Comparison of ENCODE assay signal across 1 cellular context in the genomic region with DNA sequence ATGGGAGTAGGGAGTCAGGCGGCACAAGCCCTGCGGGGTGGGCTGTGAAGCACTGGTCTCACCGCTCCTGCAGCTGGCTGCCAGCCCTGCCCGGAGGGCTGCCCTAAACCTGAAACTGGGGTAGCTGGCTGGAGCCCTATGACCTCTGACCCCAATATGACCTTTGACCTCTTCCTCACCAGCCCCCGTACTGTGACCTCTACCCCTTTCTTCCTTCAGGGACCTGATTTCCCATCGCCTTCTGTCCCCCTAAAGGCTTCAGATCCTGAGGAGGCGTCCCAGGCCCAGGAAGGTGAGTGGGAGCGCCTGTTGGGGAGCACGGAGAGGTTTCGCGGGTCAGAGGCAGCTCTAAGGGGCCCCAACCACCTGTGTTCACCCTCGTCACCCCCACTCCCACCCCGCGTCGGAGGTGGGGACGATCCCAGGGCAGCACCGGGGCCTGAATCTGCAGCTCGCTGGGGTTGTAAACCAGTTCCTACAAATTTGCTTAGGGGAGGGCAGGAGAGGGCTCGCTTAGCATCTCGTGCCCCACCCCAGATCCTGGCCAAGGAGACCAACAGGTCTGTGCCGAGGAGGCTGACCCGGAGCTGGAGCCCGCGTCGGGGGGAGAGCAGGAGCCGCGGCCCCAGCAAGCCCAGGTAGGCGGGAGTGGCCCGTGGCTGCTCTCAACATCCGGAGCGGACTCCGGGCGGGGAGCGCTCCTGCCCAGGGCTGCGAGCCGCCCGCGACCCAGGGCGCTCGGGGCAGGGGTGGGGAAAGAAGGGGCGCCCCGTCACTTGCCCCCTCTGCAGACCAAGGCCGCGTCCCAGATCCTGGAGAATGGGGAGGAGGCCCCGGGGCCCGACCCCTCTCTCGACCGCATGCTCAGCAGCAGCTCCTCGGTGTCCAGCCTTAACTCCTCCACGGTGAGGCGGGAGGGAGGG.
TF ChIP-seq lines count a peak whose summit lies in the region.

No MANE protein-coding gene starts in this region.

TF ChIP-seq in WTC11, 78 proteins besides CTCF, POLR2A, EP300 and RAD21 (continued from another document and continues in another):
- TF ChIP-seq, protein P1, sequence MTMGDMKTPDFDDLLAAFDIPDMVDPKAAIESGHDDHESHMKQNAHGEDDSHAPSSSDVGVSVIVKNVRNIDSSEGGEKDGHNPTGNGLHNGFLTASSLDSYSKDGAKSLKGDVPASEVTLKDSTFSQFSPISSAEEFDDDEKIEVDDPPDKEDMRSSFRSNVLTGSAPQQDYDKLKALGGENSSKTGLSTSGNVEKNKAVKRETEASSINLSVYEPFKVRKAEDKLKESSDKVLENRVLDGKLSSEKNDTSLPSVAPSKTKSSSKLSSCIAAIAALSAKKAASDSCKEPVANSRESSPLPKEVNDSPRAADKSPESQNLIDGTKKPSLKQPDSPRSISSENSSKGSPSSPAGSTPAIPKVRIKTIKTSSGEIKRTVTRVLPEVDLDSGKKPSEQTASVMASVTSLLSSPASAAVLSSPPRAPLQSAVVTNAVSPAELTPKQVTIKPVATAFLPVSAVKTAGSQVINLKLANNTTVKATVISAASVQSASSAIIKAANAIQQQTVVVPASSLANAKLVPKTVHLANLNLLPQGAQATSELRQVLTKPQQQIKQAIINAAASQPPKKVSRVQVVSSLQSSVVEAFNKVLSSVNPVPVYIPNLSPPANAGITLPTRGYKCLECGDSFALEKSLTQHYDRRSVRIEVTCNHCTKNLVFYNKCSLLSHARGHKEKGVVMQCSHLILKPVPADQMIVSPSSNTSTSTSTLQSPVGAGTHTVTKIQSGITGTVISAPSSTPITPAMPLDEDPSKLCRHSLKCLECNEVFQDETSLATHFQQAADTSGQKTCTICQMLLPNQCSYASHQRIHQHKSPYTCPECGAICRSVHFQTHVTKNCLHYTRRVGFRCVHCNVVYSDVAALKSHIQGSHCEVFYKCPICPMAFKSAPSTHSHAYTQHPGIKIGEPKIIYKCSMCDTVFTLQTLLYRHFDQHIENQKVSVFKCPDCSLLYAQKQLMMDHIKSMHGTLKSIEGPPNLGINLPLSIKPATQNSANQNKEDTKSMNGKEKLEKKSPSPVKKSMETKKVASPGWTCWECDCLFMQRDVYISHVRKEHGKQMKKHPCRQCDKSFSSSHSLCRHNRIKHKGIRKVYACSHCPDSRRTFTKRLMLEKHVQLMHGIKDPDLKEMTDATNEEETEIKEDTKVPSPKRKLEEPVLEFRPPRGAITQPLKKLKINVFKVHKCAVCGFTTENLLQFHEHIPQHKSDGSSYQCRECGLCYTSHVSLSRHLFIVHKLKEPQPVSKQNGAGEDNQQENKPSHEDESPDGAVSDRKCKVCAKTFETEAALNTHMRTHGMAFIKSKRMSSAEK (CRISPR knock-in tag; IDR thresholded peaks at IDR 0.05; ENCODE audit: borderline replicate concordance) = no peak
- TF ChIP-seq MYBL2 (CRISPR knock-in tag; IDR thresholded peaks at IDR 0.05) (no peak), EMX1 (CRISPR knock-in tag; IDR thresholded peaks at IDR 0.05) (no peak), GABPB1 (CRISPR knock-in tag; IDR thresholded peaks at IDR 0.05) (no peak), PRRX2 (CRISPR knock-in tag; IDR thresholded peaks at IDR 0.05) (no peak), FOXJ3 (CRISPR knock-in tag; IDR thresholded peaks at IDR 0.05; ENCODE audit: borderline replicate concordance) (no peak), NFYB (CRISPR knock-in tag; conservative IDR thresholded peaks at IDR 0.05; ENCODE audit: low read depth) (no peak), TEAD1 (CRISPR knock-in tag; IDR thresholded peaks at IDR 0.05) (no peak; the same call in 1 of the 2 replicates), OVOL2 (CRISPR knock-in tag; IDR thresholded peaks at IDR 0.05; ENCODE audit: borderline replicate concordance) (no peak), E2F1 (CRISPR knock-in tag; IDR thresholded peaks at IDR 0.05) (0 out of 2 replicates have a peak, but pooled peaks have one; percentile 33), CREB1 (CRISPR knock-in tag; IDR thresholded peaks at IDR 0.05) (no peak), TEAD4 (CRISPR knock-in tag; IDR thresholded peaks at IDR 0.05) (no peak), ZNF219 (CRISPR knock-in tag; IDR thresholded peaks at IDR 0.05; ENCODE audit: borderline replicate concordance) (no peak), AR (CRISPR knock-in tag; IDR thresholded peaks at IDR 0.05) (no peak), ZNF232 (CRISPR knock-in tag; IDR thresholded peaks at IDR 0.05) (no peak), AFF4 (CRISPR knock-in tag; IDR thresholded peaks at IDR 0.05; ENCODE audit: borderline replicate concordance) (no peak), NR2C2 (CRISPR knock-in tag; IDR thresholded peaks at IDR 0.05) (peak; percentile 84), ZNF263 (CRISPR knock-in tag; IDR thresholded peaks at IDR 0.05; ENCODE audit: low read depth) (peak; percentile 60; the same call in 1 of the 2 replicates)
- TF ChIP-seq, protein P2, sequence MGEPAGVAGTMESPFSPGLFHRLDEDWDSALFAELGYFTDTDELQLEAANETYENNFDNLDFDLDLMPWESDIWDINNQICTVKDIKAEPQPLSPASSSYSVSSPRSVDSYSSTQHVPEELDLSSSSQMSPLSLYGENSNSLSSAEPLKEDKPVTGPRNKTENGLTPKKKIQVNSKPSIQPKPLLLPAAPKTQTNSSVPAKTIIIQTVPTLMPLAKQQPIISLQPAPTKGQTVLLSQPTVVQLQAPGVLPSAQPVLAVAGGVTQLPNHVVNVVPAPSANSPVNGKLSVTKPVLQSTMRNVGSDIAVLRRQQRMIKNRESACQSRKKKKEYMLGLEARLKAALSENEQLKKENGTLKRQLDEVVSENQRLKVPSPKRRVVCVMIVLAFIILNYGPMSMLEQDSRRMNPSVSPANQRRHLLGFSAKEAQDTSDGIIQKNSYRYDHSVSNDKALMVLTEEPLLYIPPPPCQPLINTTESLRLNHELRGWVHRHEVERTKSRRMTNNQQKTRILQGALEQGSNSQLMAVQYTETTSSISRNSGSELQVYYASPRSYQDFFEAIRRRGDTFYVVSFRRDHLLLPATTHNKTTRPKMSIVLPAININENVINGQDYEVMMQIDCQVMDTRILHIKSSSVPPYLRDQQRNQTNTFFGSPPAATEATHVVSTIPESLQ (CRISPR knock-in tag; IDR thresholded peaks at IDR 0.05) = peak; percentile 65; the same call in 1 of the 2 replicates
- TF ChIP-seq, protein P3, sequence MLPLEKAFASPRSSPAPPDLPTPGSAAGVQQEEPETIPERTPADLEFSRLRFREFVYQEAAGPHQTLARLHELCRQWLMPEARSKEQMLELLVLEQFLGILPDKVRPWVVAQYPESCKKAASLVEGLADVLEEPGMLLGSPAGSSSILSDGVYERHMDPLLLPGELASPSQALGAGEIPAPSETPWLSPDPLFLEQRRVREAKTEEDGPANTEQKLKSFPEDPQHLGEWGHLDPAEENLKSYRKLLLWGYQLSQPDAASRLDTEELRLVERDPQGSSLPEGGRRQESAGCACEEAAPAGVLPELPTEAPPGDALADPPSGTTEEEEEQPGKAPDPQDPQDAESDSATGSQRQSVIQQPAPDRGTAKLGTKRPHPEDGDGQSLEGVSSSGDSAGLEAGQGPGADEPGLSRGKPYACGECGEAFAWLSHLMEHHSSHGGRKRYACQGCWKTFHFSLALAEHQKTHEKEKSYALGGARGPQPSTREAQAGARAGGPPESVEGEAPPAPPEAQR (CRISPR knock-in tag; IDR thresholded peaks at IDR 0.05) = no peak
- TF ChIP-seq, protein P4, sequence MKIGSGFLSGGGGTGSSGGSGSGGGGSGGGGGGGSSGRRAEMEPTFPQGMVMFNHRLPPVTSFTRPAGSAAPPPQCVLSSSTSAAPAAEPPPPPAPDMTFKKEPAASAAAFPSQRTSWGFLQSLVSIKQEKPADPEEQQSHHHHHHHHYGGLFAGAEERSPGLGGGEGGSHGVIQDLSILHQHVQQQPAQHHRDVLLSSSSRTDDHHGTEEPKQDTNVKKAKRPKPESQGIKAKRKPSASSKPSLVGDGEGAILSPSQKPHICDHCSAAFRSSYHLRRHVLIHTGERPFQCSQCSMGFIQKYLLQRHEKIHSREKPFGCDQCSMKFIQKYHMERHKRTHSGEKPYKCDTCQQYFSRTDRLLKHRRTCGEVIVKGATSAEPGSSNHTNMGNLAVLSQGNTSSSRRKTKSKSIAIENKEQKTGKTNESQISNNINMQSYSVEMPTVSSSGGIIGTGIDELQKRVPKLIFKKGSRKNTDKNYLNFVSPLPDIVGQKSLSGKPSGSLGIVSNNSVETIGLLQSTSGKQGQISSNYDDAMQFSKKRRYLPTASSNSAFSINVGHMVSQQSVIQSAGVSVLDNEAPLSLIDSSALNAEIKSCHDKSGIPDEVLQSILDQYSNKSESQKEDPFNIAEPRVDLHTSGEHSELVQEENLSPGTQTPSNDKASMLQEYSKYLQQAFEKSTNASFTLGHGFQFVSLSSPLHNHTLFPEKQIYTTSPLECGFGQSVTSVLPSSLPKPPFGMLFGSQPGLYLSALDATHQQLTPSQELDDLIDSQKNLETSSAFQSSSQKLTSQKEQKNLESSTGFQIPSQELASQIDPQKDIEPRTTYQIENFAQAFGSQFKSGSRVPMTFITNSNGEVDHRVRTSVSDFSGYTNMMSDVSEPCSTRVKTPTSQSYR (CRISPR knock-in tag; IDR thresholded peaks at IDR 0.05) = no peak
- TF ChIP-seq, protein P5, sequence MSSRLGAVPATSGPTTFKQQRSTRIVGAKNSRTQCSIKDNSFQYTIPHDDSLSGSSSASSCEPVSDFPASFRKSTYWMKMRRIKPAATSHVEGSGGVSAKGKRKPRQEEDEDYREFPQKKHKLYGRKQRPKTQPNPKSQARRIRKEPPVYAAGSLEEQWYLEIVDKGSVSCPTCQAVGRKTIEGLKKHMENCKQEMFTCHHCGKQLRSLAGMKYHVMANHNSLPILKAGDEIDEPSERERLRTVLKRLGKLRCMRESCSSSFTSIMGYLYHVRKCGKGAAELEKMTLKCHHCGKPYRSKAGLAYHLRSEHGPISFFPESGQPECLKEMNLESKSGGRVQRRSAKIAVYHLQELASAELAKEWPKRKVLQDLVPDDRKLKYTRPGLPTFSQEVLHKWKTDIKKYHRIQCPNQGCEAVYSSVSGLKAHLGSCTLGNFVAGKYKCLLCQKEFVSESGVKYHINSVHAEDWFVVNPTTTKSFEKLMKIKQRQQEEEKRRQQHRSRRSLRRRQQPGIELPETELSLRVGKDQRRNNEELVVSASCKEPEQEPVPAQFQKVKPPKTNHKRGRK (CRISPR knock-in tag; IDR thresholded peaks at IDR 0.05; ENCODE audit: borderline replicate concordance) = 0 out of 2 replicates have a peak, but pooled peaks have one; percentile 32
- TF ChIP-seq, protein P6, sequence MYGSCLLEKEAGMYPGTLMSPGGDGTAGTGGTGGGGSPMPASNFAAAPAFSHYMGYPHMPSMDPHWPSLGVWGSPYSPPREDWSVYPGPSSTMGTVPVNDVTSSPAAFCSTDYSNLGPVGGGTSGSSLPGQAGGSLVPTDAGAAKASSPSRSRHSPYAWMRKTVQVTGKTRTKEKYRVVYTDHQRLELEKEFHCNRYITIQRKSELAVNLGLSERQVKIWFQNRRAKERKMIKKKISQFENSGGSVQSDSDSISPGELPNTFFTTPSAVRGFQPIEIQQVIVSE (CRISPR knock-in tag; IDR thresholded peaks at IDR 0.05; ENCODE audit: borderline replicate concordance) = no peak
